In genomic region chr11:109041876-109042275, GRCh38 we compare ENCODE assay signal across 19 cellular contexts.
"Had no signal": no experiment of that assay in that cellular context is flagged by ENCODE, and none has a peak within 500 bp of the region (broad histone marks: within the 10 kb centered on the region; RNA-seq: fewer than 3 reads in every experiment).

No MANE protein-coding gene starts in this region.

- H3K27me3 ChIP-seq: dorsolateral prefrontal cortex, neural progenitor cell, right atrium auricular region, stomach, thyroid gland, vagina had no signal

- DNase-seq: dorsolateral prefrontal cortex; effector CD4-positive, alpha-beta T cell; foreskin melanocyte; head of caudate nucleus; left ventricle myocardium superior; lower lobe of right lung; mucosa of descending colon; naive thymus-derived CD4-positive, alpha-beta T cell; stimulated activated CD4-positive, alpha-beta T cell treated with anti-CD3 and anti-CD28 coated beads, Interleukin-2, amount 100 ng/mL, for 24 hours; stimulated activated CD4-positive, alpha-beta T cell treated with anti-CD3 and anti-CD28 coated beads, Interleukin-4, amount 100 ng/mL, for 24 hours; stimulated activated naive CD4-positive, alpha-beta T cell treated with Interleukin-2 at 50 U/mL for 16 hours; stomach; thyroid gland; trophoblast cell had no signal

- H3K4me2 ChIP-seq: neural progenitor cell had no signal

- H3K4me3 ChIP-seq: dorsolateral prefrontal cortex, lower lobe of right lung, mucosa of descending colon, neural progenitor cell, right atrium auricular region, stomach, thyroid gland, vagina had no signal

- H3K9me3 ChIP-seq: lower lobe of right lung, mucosa of descending colon, right atrium auricular region, stomach, thyroid gland, vagina had no signal

- H3K9ac ChIP-seq: neural progenitor cell, parathyroid adenoma had no signal

- H3K79me2 ChIP-seq: parathyroid adenoma had no signal

- H2AFZ ChIP-seq: neural progenitor cell, parathyroid adenoma had no signal

- H3K27ac ChIP-seq: dorsolateral prefrontal cortex, epithelial cell of prostate, lower lobe of right lung, neural progenitor cell, parathyroid adenoma, right atrium auricular region, stomach, thyroid gland, vagina had no signal

- H3K4me1 ChIP-seq: lower lobe of right lung, parathyroid adenoma, right atrium auricular region, stomach, thyroid gland had no signal

- H3K36me3 ChIP-seq: lower lobe of right lung, neural progenitor cell, right atrium auricular region, stomach, thyroid gland, vagina had no signal
